Comparison of ENCODE assay signal across 1 cellular context in genomic region chr11:65861533-65862183, GRCh38.
TF ChIP-seq lines count a peak whose summit lies in the region.

No MANE protein-coding gene starts in this region.

TF ChIP-seq in WTC11, 78 proteins besides CTCF, POLR2A, EP300 and RAD21 (continued from another document):
- no peak for TF ChIP-seq KAT7 (CRISPR knock-in tag; IDR thresholded peaks at IDR 0.05; ENCODE audit: borderline replicate concordance)
